Comparison of ENCODE assay signal across 8 cellular contexts in genomic region chr2:15805206-15805605, GRCh38.
"Had no signal": no experiment of that assay in that cellular context is flagged by ENCODE, and none has a peak within 500 bp of the region (broad histone marks: within the 10 kb centered on the region; RNA-seq: fewer than 3 reads in every experiment).

No MANE protein-coding gene starts in this region.

- FAIRE-seq: G401.6, GM12878, GM12891, GM12892, GM18507, GM19239 had no signal

- ATAC-seq: GM12878 had no signal

- DNase-seq: GDM1, GF-D8 had no signal

- H3K4me3 ChIP-seq: GM12878 had no signal
